20 cellular contexts compared by ENCODE assay signal in genomic region chr7:26990268-26990667, GRCh38.
DNase-seq lines count a peak whose midpoint lies in the region; ATAC-seq, FAIRE-seq and TF ChIP-seq lines count a peak whose summit lies in the region.
"Had no signal": no experiment of that assay in that cellular context is flagged by ENCODE, and none has a peak within 500 bp of the region (broad histone marks: within the 10 kb centered on the region; RNA-seq: fewer than 3 reads in every experiment).

No MANE protein-coding gene starts in this region.

- TF ChIP-seq CTCF in 22Rv1 (IDR thresholded peaks at IDR 0.05) (no peak), astrocyte of the spinal cord (IDR thresholded peaks at IDR 0.05; ENCODE audit: low read depth, low read length) (no peak)

- no peak for DNase-seq in H54 (ENCODE audit: insufficient read length, low spot score)
- DNase-seq in astrocyte of the spinal cord (ENCODE audit: low read depth, low spot score): peak; percentile 65
- peak; percentile 17 for DNase-seq in left kidney (ENCODE audit: low read depth, low spot score)
- DNase-seq in NCI-H524 (lab: John Stamatoyannopoulos, UW): no peak
- DNase-seq in urothelium cell line (ENCODE audit: low spot score): no peak
- no peak for DNase-seq in nucleus accumbens (lab: John Stamatoyannopoulos, UW)
- DNase-seq: activated B cell treated with CpG ODN at 0.5 μM for 24 hours; activated CD8-positive, alpha-beta T cell treated with anti-CD3 and anti-CD28 coated beads, Interleukin-2, amount 10 ng/mL, durations not matched to agents 7 days and 5 days; activated T-cell treated with anti-CD3 and anti-CD28 coated beads, Interleukin-2, amount 50 U/mL, for 48 hours; body of pancreas; Karpas-422; NCI-H1105; NCI-H2107; substantia nigra had no signal

- TF ChIP-seq POLR2A in H54 (IDR thresholded peaks at IDR 0.05; ENCODE audit: low read depth, low read length): no peak

- in situ Hi-C loops in astrocyte of the spinal cord (cut with HindIII; ENCODE audit: low sequenced_read_pairs): no loop called here

- ATAC-seq in HG03159 (IDR thresholded peaks at IDR 0.05; ENCODE audit: unreplicated experiment): no peak
- ATAC-seq: activated CD8-positive, alpha-beta T cell treated with anti-CD3 and anti-CD28 coated beads, Interleukin-2, amount 10 ng/mL, durations not matched to agents 7 days and 5 days; body of pancreas; Panc1 had no signal

- FAIRE-seq in H54 (lab: Jason Lieb, UNC) (peak; percentile 33), urothelium cell line (lab: Jason Lieb, UNC) (no peak)
- FAIRE-seq: colon had no signal

- H3K27ac ChIP-seq in 22Rv1: peak overlapping the region; percentile 8; the same call in 1 of the 2 replicates
- H3K27ac ChIP-seq: body of pancreas, C4-2B, SK-N-MC had no signal

- H3K4me3 ChIP-seq in astrocyte of the spinal cord (ENCODE audit: low read depth, low read length): no peak overlapping the region
- H3K4me3 ChIP-seq: body of pancreas, SK-N-MC had no signal

Comparison
In these comparisons a context has a peak if more than half of its experiments do, and no peak if none do; other contexts are left out.
1. DNase-seq: peak in astrocyte of the spinal cord (single experiment) and left kidney (single experiment); none in H54 (single experiment), NCI-H524 (0 of 2), urothelium cell line (single experiment) and nucleus accumbens (0 of 56).